Comparison of ENCODE assay signal across 9 cellular contexts in the genomic region with DNA sequence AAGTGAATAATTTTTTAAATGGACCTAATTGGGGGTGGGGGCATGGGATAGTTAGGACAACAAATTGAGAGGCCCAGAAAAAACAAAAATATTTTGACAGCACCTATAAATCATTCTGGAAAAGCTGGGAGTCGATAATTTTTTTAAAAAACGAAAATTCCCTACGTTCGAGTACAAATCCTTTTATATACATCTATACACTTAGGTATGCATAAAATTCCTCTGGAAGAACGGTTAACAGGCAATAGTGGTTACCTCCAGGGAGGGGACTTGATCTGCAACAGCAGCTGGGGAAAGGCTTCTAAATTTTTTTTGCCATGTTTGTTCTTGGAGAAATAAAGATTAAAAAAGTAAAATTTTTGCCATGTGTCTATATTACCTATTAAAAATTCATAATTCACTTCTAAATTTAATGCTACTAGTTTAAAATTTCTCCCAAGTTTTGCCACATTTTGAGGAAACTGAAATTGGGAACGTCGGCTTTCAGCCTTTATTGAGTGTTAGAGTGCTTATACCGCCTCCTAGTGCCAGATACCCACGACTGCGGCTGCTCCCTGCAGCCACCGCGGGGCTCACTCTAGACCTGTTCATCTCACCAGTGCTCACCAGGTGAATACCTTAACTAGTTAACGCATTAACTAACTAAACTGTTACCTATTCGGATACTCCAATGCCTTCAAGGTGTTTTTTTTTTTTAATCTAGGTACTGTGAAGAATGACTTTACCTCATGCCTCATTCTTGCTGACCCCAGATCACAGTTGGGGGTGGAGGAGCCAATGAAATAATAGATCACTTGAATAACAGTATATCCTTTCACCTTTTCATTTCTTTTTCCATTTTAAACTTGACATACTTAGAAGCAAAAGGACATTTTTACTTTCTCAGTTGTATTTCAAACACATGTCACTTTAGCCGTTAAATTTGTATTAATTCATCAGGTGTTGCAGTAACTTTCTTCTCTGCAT. TPM values are rescaled to one million over a fixed set of nuclear protein-coding genes. Genes with fewer than 3 reads are reported as not detected.
A peak's percentile ranks its signal among the peaks of the same experiment; 100 is the strongest.
DNase-seq lines count a peak whose midpoint lies in the region; ATAC-seq, FAIRE-seq and TF ChIP-seq lines count a peak whose summit lies in the region.
"Had no signal": no experiment of that assay in that cellular context is flagged by ENCODE, and none has a peak within 500 bp of the region (broad histone marks: within the 10 kb centered on the region; RNA-seq: fewer than 3 reads in every experiment).

No MANE protein-coding gene starts in this region.

- in situ Hi-C loops in astrocyte of the cerebellum (cut with HindIII; ENCODE audit: low sequenced_read_pairs) = no loop called here

- no peak overlapping the region for H3K4me3 Mint-ChIP-seq in osteocyte (ENCODE audit: unreplicated experiment)

- no peaks in the 10 kb centered on the region for H3K9me2 ChIP-seq in DOHH2 (replicated peaks; ENCODE audit: control insufficient read depth, low read length)

- H3K79me2 ChIP-seq in DOHH2 (ENCODE audit: control insufficient read depth, low read length) = no peaks in the 10 kb centered on the region

- FAIRE-seq in frontal cortex (lab: Jason Lieb, UNC) = no peak

- no peaks in the 10 kb centered on the region for H3K36me3 ChIP-seq in DOHH2 (ENCODE audit: control insufficient read depth, low read length)

- H3K9me3 ChIP-seq in DOHH2 (ENCODE audit: control insufficient read depth, insufficient read depth, low read length) = no peaks in the 10 kb centered on the region

- H3K9me3 Mint-ChIP-seq in osteocyte (ENCODE audit: unreplicated experiment) = no peaks in the 10 kb centered on the region

- DNase-seq in NB4 (ENCODE audit: low read depth) (peak; percentile 30), astrocyte of the cerebellum (ENCODE audit: low read depth) (no peak), osteocyte (ENCODE audit: extremely low spot score, unreplicated experiment) (no peak), frontal cortex (ENCODE audit: low spot score in 2 of 2) (no peak), mucosa of gallbladder (ENCODE audit: low spot score) (no peak)

- peaks cover 16% of the 10 kb centered on the region for H3K4me1 Mint-ChIP-seq in osteocyte (ENCODE audit: unreplicated experiment)

- TF ChIP-seq POLR2A in NB4 (IDR thresholded peaks at IDR 0.05; ENCODE audit: extremely low read depth, insufficient read length) = no peak

- peaks cover 91% of the 10 kb centered on the region for H3K27me3 Mint-ChIP-seq in osteocyte (ENCODE audit: unreplicated experiment)

- no peak for ATAC-seq in HG03039 (IDR thresholded peaks at IDR 0.05; ENCODE audit: unreplicated experiment)
- ATAC-seq in GM18858 (IDR thresholded peaks at IDR 0.05; ENCODE audit: unreplicated experiment) = no peak

- no peak overlapping the region for H3K4me3 ChIP-seq in DOHH2 (ENCODE audit: low read length)
- H3K4me3 ChIP-seq in NB4 (ENCODE audit: low read depth, low read length) = no peak overlapping the region
- H3K4me3 ChIP-seq in astrocyte of the cerebellum (ENCODE audit: low read depth, low read length) = no peak overlapping the region

- H3F3A ChIP-seq in DOHH2 (ENCODE audit: control insufficient read depth, insufficient read depth) = no peaks in the 10 kb centered on the region

- H3K27me3 ChIP-seq in DOHH2 (ENCODE audit: control insufficient read depth, low read length) = peaks cover 25% of the 10 kb centered on the region

- H3K4me1 ChIP-seq in DOHH2 (ENCODE audit: control insufficient read depth, low read length) = no peaks in the 10 kb centered on the region

- H3K27ac ChIP-seq in DOHH2 (ENCODE audit: low read depth, low read length) = no peak overlapping the region

- H3K27ac Mint-ChIP-seq in osteocyte (ENCODE audit: unreplicated experiment) = no peak overlapping the region

- TF ChIP-seq CTCF in DOHH2 (IDR thresholded peaks at IDR 0.05; ENCODE audit: low read depth, low read length, poor library complexity, severe bottlenecking) = peak; percentile 64
- peak; percentile 69 for TF ChIP-seq CTCF in NB4 (IDR thresholded peaks at IDR 0.05; ENCODE audit: low read depth, low read length)
- TF ChIP-seq CTCF in astrocyte of the cerebellum (IDR thresholded peaks at IDR 0.05; ENCODE audit: low read depth, low read length, missing control alignments) = peak; percentile 11
- peak; percentile 27 for TF ChIP-seq CTCF in osteocyte (IDR thresholded peaks at IDR 0.05)

- H4K20me1 ChIP-seq in DOHH2 (ENCODE audit: control insufficient read depth, insufficient read depth, low read depth, low read length) = no peaks in the 10 kb centered on the region

- H3K36me3 Mint-ChIP-seq in osteocyte (ENCODE audit: unreplicated experiment) = peaks cover 2% of the 10 kb centered on the region

- no peak overlapping the region for H3K4me2 ChIP-seq in DOHH2 (ENCODE audit: low read length)

RNA-seq across cellular contexts. Expression of a gene that starts 1.8 kb away (rescaled TPM):
- total RNA-seq in osteocyte = not detected in 2 replicates
- 2.4 TPM for total RNA-seq in frontal cortex
- 0.58 TPM for total RNA-seq in mucosa of gallbladder
- total RNA-seq: HT1080 had no signal

RNA-seq across cellular contexts. Expression of a gene that starts 40.2 kb away (rescaled TPM):
- total RNA-seq in osteocyte (not detected in 2 replicates), frontal cortex (0.41 TPM), mucosa of gallbladder (11.0 TPM)
- total RNA-seq: HT1080 had no signal

RNA-seq across cellular contexts. Expression of a gene that starts 40.3 kb away (rescaled TPM):
- total RNA-seq in osteocyte (1.1 and 2.4 TPM in 2 replicates), frontal cortex (3.7 TPM), mucosa of gallbladder (1.6 TPM)

Comparison
In these comparisons a context has a peak if more than half of its experiments do, and no peak if none do; other contexts are left out.
1. CTCF ChIP-seq: peak in every context shown above with its lines; median percentile 69 in NB4; 64 in DOHH2; 27 in osteocyte; 11 in astrocyte of the cerebellum.